In genomic region chr1:196410768-196411167, GRCh38 we compare ENCODE assay signal across 28 cellular contexts.
"Had no signal": no experiment of that assay in that cellular context is flagged by ENCODE, and none has a peak within 500 bp of the region (broad histone marks: within the 10 kb centered on the region; RNA-seq: fewer than 3 reads in every experiment).

No MANE protein-coding gene starts in this region.

- H3K4me1 ChIP-seq: colonic mucosa, foreskin keratinocyte had no signal

- H3K27ac ChIP-seq: colonic mucosa, coronary artery, dorsolateral prefrontal cortex, epithelial cell of prostate, esophagus squamous epithelium, foreskin keratinocyte, gastrocnemius medialis, gastroesophageal sphincter, heart left ventricle, heart right ventricle had no signal

- H3K27me3 ChIP-seq: colonic mucosa, dorsolateral prefrontal cortex, esophagus muscularis mucosa, esophagus squamous epithelium, foreskin keratinocyte, gastrocnemius medialis, gastroesophageal sphincter, heart left ventricle, heart right ventricle had no signal

- H3K36me3 ChIP-seq: colonic mucosa, esophagus muscularis mucosa, esophagus squamous epithelium, gastrocnemius medialis, gastroesophageal sphincter, heart left ventricle, heart right ventricle had no signal

- H3K9me3 ChIP-seq: colonic mucosa, esophagus muscularis mucosa, esophagus squamous epithelium, gastrocnemius medialis, gastroesophageal sphincter had no signal

- ATAC-seq: effector memory CD8-positive, alpha-beta T cell; esophagus mucosa; foreskin keratinocyte; gastrocnemius medialis; gastroesophageal sphincter; heart left ventricle; heart right ventricle had no signal

- H3K4me3 ChIP-seq: colonic mucosa, coronary artery, dorsolateral prefrontal cortex, esophagus muscularis mucosa, esophagus squamous epithelium, gastrocnemius medialis, gastroesophageal sphincter, heart left ventricle, heart right ventricle had no signal

- DNase-seq: colonic mucosa; cortex of kidney; dermis blood vessel endothelial cell; dorsolateral prefrontal cortex; effector CD4-positive, alpha-beta T cell; effector CD8-positive, alpha-beta T cell; effector memory CD4-positive, alpha-beta T cell; effector memory CD8-positive, alpha-beta T cell; endodermal cell; erythroblast; esophagus squamous epithelium; foreskin fibroblast; foreskin keratinocyte; foreskin melanocyte; gastrocnemius medialis; glutamatergic neuron; head of caudate nucleus; heart left ventricle; heart right ventricle had no signal

- FAIRE-seq: colon, endometrium, endothelial cell of umbilical vein, frontal cortex had no signal
